Comparison of ENCODE assay signal across 18 cellular contexts in the genomic region with DNA sequence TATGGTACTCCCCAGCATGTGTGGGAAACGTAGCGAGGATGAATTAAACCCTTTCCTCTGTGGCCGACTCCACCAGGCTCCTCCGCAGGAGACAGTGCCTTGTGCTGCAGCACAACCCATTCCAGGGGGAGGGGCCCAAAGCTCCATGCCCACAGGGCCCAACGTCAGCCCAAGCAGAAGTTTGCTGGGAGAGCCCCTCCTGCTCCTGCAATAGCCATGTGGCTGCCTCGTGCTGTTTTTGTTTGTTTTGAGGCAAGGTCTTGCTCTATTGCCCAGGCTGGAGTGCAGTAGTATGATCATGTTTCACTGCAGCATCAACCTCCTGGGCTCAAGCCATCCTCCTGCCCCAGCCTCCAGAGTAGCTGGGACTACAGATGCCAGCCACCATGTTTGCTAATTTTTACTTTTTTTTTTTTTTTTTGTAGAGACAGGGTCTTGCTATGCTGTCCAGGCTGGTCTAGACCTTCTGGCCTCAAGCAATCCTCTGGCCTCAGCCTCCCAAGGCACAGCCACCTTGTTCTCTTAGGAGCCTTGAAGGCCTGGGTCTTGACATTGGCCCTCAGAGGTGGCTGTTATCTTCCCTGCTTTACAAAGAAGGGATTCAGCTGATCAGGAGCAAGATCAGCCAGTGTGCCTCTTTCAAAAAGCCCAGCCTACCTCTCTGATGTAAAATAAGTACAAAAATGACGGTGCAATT.
DNase-seq lines count a peak whose midpoint lies in the region; ATAC-seq and TF ChIP-seq lines count a peak whose summit lies in the region.
"Had no signal": no experiment of that assay in that cellular context is flagged by ENCODE, and none has a peak within 500 bp of the region (broad histone marks: within the 10 kb centered on the region; RNA-seq: fewer than 3 reads in every experiment).

No MANE protein-coding gene starts in this region.

- peak; percentile 10 for DNase-seq in activated CD8-positive, alpha-beta memory T cell treated with anti-CD3 and anti-CD28 coated beads, Interleukin-2, amount 50 U/mL, for 48 hours
- no peak for DNase-seq in activated CD8-positive, alpha-beta memory T cell treated with anti-CD3 and anti-CD28 coated beads, Interleukin-2, amount 50 U/mL, for 4 hours
- DNase-seq in WERI-Rb-1 (no peak), SW480 (ENCODE audit: low spot score) (no peak)
- DNase-seq in naive thymus-derived CD4-positive, alpha-beta T cell = no peak
- no peak for DNase-seq in activated CD4-positive, alpha-beta T cell treated with anti-CD3 and anti-CD28 coated beads for 36 hours
- DNase-seq: GDM1, GOT3, Karpas-422, MM.1S, NCI-H1105, NCI-H2171, NCI-H446, NCI-H82 had no signal

- ATAC-seq in naive thymus-derived CD4-positive, alpha-beta T cell = no peak
- no peak for ATAC-seq in HG03280 (IDR thresholded peaks at IDR 0.05; ENCODE audit: unreplicated experiment)
- ATAC-seq in activated CD4-positive, alpha-beta T cell treated with anti-CD3 and anti-CD28 coated beads for 36 hours = no peak
- ATAC-seq: GM12878 had no signal

- H3K4me1 ChIP-seq in HEK293 (ENCODE audit: control insufficient read depth, insufficient read depth, low read length) = no peaks in the 10 kb centered on the region
- peaks cover 0 to 7% of the 10 kb centered on the region in 2 donors for H3K4me1 ChIP-seq in naive thymus-derived CD4-positive, alpha-beta T cell (ENCODE audit: control insufficient read depth in 2 of 2, insufficient read depth in 2 of 2, low read length in 2 of 2)

- intact Hi-C loops in naive thymus-derived CD4-positive, alpha-beta T cell (cut with micrococcal nuclease) = no loop called here
- intact Hi-C loops in activated CD4-positive, alpha-beta T cell treated with anti-CD3 and anti-CD28 coated beads for 36 hours (cut with DNase I, micrococcal nuclease) = no loop called here

- peak overlapping the region in 7 of 10 donors; percentile 39 to 90 (median 86) for H3K4me3 Mint-ChIP-seq in naive thymus-derived CD4-positive, alpha-beta T cell
- no peak overlapping the region for H3K4me3 Mint-ChIP-seq in activated CD4-positive, alpha-beta T cell treated with anti-CD3 and anti-CD28 coated beads for 36 hours

- POLR2A ChIA-PET in HEK293 (lab: Yijun Ruan, JAX) = no interaction called here
- POLR2A ChIA-PET in naive thymus-derived CD4-positive, alpha-beta T cell (lab: Charles Lee) = no interaction called here
- POLR2A ChIA-PET in activated CD4-positive, alpha-beta T cell treated with anti-CD3 and anti-CD28 coated beads for 36 hours (lab: Charles Lee) = no interaction called here

- no peak overlapping the region for H3K27ac Mint-ChIP-seq in naive thymus-derived CD4-positive, alpha-beta T cell
- H3K27ac Mint-ChIP-seq in activated CD4-positive, alpha-beta T cell treated with anti-CD3 and anti-CD28 coated beads for 36 hours = no peak overlapping the region

- H3K36me3 ChIP-seq in HEK293 (ENCODE audit: control insufficient read depth in 2 of 2, insufficient read depth in 1 of 2, low read length in 2 of 2) (no peaks in the 10 kb centered on the region), WERI-Rb-1 (no peaks in the 10 kb centered on the region)
- H3K36me3 ChIP-seq in naive thymus-derived CD4-positive, alpha-beta T cell (ENCODE audit: control insufficient read depth in 2 of 3, insufficient read depth in 3 of 3, low read length in 3 of 3) = no peaks in the 10 kb centered on the region
- H3K36me3 ChIP-seq: BLaER1 treated with 17β-estradiol and CSF1 and Interleukin-3, amounts not matched to agents 10 nM and 100 nM had no signal

- H3K27me3 ChIP-seq in WERI-Rb-1 (ENCODE audit: insufficient read depth, low read depth, severe bottlenecking) = no peaks in the 10 kb centered on the region
- H3K27me3 ChIP-seq in naive thymus-derived CD4-positive, alpha-beta T cell (ENCODE audit: control insufficient read depth in 2 of 2, insufficient read depth in 2 of 2, low read length in 2 of 2) = no peaks in the 10 kb centered on the region

- no peaks in the 10 kb centered on the region for H3K9me3 ChIP-seq in HEK293 (ENCODE audit: control insufficient read depth, insufficient read depth, low read depth, low read length)
- H3K9me3 ChIP-seq in WERI-Rb-1 (ENCODE audit: severe bottlenecking) = no peaks in the 10 kb centered on the region
- no peaks in the 10 kb centered on the region for H3K9me3 ChIP-seq in naive thymus-derived CD4-positive, alpha-beta T cell (ENCODE audit: control insufficient read depth in 2 of 3, low read length in 3 of 3)

- peaks cover 0 to 1% (median 0%) of the 10 kb centered on the region in 5 donors for H3K36me3 Mint-ChIP-seq in naive thymus-derived CD4-positive, alpha-beta T cell
- no peaks in the 10 kb centered on the region for H3K36me3 Mint-ChIP-seq in activated CD4-positive, alpha-beta T cell treated with anti-CD3 and anti-CD28 coated beads for 36 hours (ENCODE audit: low read depth)

- H3K4me3 ChIP-seq in HEK293 (ENCODE audit: low read depth, low read length) (no peak overlapping the region), WERI-Rb-1 (ENCODE audit: low read depth, low read length) (peak overlapping the region; percentile 40; the same call in 1 of the 2 replicates)
- H3K4me3 ChIP-seq in naive thymus-derived CD4-positive, alpha-beta T cell (ENCODE audit: low read length) = no peak overlapping the region
- H3K4me3 ChIP-seq: BLaER1 treated with 17β-estradiol and CSF1 and Interleukin-3, amounts not matched to agents 10 nM and 100 nM; GM12878 had no signal

- CTCF ChIA-PET in HEK293 (lab: Yijun Ruan, JAX) = no interaction called here
- CTCF ChIA-PET in naive thymus-derived CD4-positive, alpha-beta T cell (lab: Charles Lee) = interaction anchor here (1.7 kb wide), 1 partner anchor 18 kb away, joined by 3 read pairs; no protein-coding TSS in a partner anchor
- CTCF ChIA-PET in activated CD4-positive, alpha-beta T cell treated with anti-CD3 and anti-CD28 coated beads for 36 hours (lab: Charles Lee) = no interaction called here

- peaks cover 0 to 2% (median 0%) of the 10 kb centered on the region in 11 donors for H3K9me3 Mint-ChIP-seq in naive thymus-derived CD4-positive, alpha-beta T cell
- no peaks in the 10 kb centered on the region for H3K9me3 Mint-ChIP-seq in activated CD4-positive, alpha-beta T cell treated with anti-CD3 and anti-CD28 coated beads for 36 hours (ENCODE audit: low read depth)

- H3K27ac ChIP-seq in HEK293 (ENCODE audit: extremely low read depth, low read depth, low read length) (no peak overlapping the region), WERI-Rb-1 (no peak overlapping the region)
- no peak overlapping the region for H3K27ac ChIP-seq in naive thymus-derived CD4-positive, alpha-beta T cell (ENCODE audit: low read depth, low read length)
- H3K27ac ChIP-seq: BLaER1 treated with 17β-estradiol and CSF1 and Interleukin-3, amounts not matched to agents 10 nM and 100 nM had no signal

- no peak for TF ChIP-seq CTCF in HEK293 (tag by site-specific recombination; IDR thresholded peaks at IDR 0.05)
- TF ChIP-seq CTCF in WERI-Rb-1 (IDR thresholded peaks at IDR 0.05; ENCODE audit: low read depth, low read length) = no peak

- H3K27me3 Mint-ChIP-seq in naive thymus-derived CD4-positive, alpha-beta T cell = peaks cover 0 to 24% (median 4%) of the 10 kb centered on the region in 5 donors
- H3K27me3 Mint-ChIP-seq in activated CD4-positive, alpha-beta T cell treated with anti-CD3 and anti-CD28 coated beads for 36 hours = no peaks in the 10 kb centered on the region

- H3K4me1 Mint-ChIP-seq in naive thymus-derived CD4-positive, alpha-beta T cell = peaks cover 9 to 14% (median 12%) of the 10 kb centered on the region in 7 donors
- peaks cover 12% of the 10 kb centered on the region for H3K4me1 Mint-ChIP-seq in activated CD4-positive, alpha-beta T cell treated with anti-CD3 and anti-CD28 coated beads for 36 hours

TF ChIP-seq in HEK293, 187 proteins besides CTCF, POLR2A, EP300 and RAD21:
- peak; percentile 31; the same call in 1 of the 2 replicates for TF ChIP-seq ZNF121 (tag by site-specific recombination; IDR thresholded peaks at IDR 0.05)
- TF ChIP-seq ZNF558 (tag by site-specific recombination; IDR thresholded peaks at IDR 0.05) = no peak
